ENCODE assay signal across 24 cellular contexts in genomic region chr14:94104731-94105130, GRCh38.
"Had no signal": no experiment of that assay in that cellular context is flagged by ENCODE, and none has a peak within 500 bp of the region (broad histone marks: within the 10 kb centered on the region; RNA-seq: fewer than 3 reads in every experiment).

No MANE protein-coding gene starts in this region.

- H3K4me3 ChIP-seq: stomach, suprapubic skin, thoracic aorta, thyroid gland, tibial artery, tibial nerve, transverse colon, upper lobe of left lung, upper lobe of right lung, uterus, vagina had no signal

- H3K36me3 ChIP-seq: stomach, suprapubic skin, thoracic aorta, thyroid gland, tibial artery, transverse colon, upper lobe of left lung, upper lobe of right lung, uterus, vagina had no signal

- H3K27ac ChIP-seq: stomach, suprapubic skin, thoracic aorta, thyroid gland, tibial artery, tibial nerve, upper lobe of left lung, upper lobe of right lung, uterus, vagina had no signal

- DNase-seq: stimulated activated CD4-positive, alpha-beta T cell treated with anti-CD3 and anti-CD28 coated beads, Interleukin-2, amount 100 ng/mL, for 48 hours; stimulated activated CD4-positive, alpha-beta T cell treated with anti-CD3 and anti-CD28 coated beads, Interleukin-4, amount 100 ng/mL, for 1 hour; stimulated activated CD4-positive, alpha-beta T cell treated with anti-CD3 and anti-CD28 coated beads, Interleukin-4, amount 100 ng/mL, for 24 hours; stimulated activated CD4-positive, alpha-beta T cell treated with anti-CD3 and anti-CD28 coated beads, Interleukin-4, amount 100 ng/mL, for 4 hours; stimulated activated CD8-positive, alpha-beta memory T cell treated with anti-CD3 and anti-CD28 coated beads, Interleukin-4, amount 100 ng/mL, for 48 hours; stimulated activated naive B cell treated with anti-CD40 and anti-IgM and Interleukin-4, amounts not matched to agents 10 μg/mL and 1 μg/mL and 100 μg/mL, for 72 hours; stimulated activated naive CD4-positive, alpha-beta T cell; stimulated activated naive CD4-positive, alpha-beta T cell treated with Interleukin-2 at 50 U/mL for 16 hours; stimulated activated naive CD8-positive, alpha-beta T cell treated with anti-CD3 and anti-CD28 coated beads, Interleukin-15, amount 100 ng/mL, for 72 hours; stimulated activated naive CD8-positive, alpha-beta T cell treated with anti-CD3 and anti-CD28 coated beads, Interleukin-15, Interleukin-2, amounts not matched to agents 100 U/mL and 50 U/mL, for 24 hours; stomach; substantia nigra; thyroid gland; tibial artery; transverse colon; upper lobe of left lung; upper lobe of right lung; uterus had no signal

- H3K9me3 ChIP-seq: stomach, suprapubic skin, thoracic aorta, thyroid gland, tibial artery, tibial nerve, transverse colon, upper lobe of left lung, upper lobe of right lung, uterus, vagina had no signal

- H3K4me1 ChIP-seq: tibial artery, upper lobe of right lung, uterus had no signal

- ATAC-seq: stimulated activated effector memory CD8-positive, alpha-beta T cell treated with anti-CD3 and anti-CD28 coated beads, Interleukin-12 subunit alpha, Interleukin-12 subunit beta, amount 100 ng/mL, for 72 hours; stimulated activated memory B cell treated with anti-CD40 and anti-IgM and Interleukin-4, amounts not matched to agents 10 μg/mL and 1 μg/mL and 100 μg/mL, for 72 hours; stimulated activated naive B cell treated with anti-CD40 and anti-IgM and Interleukin-4, amounts not matched to agents 10 μg/mL and 1 μg/mL and 100 μg/mL, for 72 hours; stimulated activated naive CD8-positive, alpha-beta T cell treated with anti-CD3 and anti-CD28 coated beads, Interleukin-15, amount 100 ng/mL, for 72 hours; stimulated activated naive CD8-positive, alpha-beta T cell treated with anti-CD3 and anti-CD28 coated beads, Interleukin-15, Interleukin-2, amounts not matched to agents 100 U/mL and 50 U/mL, for 24 hours; upper lobe of right lung had no signal

- H3K27me3 ChIP-seq: stomach, suprapubic skin, thyroid gland, tibial artery, tibial nerve, transverse colon, upper lobe of left lung, upper lobe of right lung, uterus, vagina had no signal
